ENCODE assay signal across 16 cellular contexts in genomic region chr16:57937861-57938260, GRCh38. TPM values are rescaled to one million over a fixed set of nuclear protein-coding genes. Genes with fewer than 3 reads are reported as not detected.
DNase-seq lines count a peak whose midpoint lies in the region; ATAC-seq and TF ChIP-seq lines count a peak whose summit lies in the region.
"Had no signal": no experiment of that assay in that cellular context is flagged by ENCODE, and none has a peak within 500 bp of the region (broad histone marks: within the 10 kb centered on the region; RNA-seq: fewer than 3 reads in every experiment).

No MANE protein-coding gene starts in this region.

- H3K27me3 ChIP-seq in MG63, result no peaks in the 10 kb centered on the region

- peak; percentile 90 for DNase-seq in MG63
- peak; percentile 22 for DNase-seq in astrocyte of the cerebellum (ENCODE audit: low read depth)
- DNase-seq in fibroblast of peridontal ligament (ENCODE audit: extremely low read depth), result peak; percentile 12
- DNase-seq in NCI-H1436 (lab: John Stamatoyannopoulos, UW), result no peak
- DNase-seq: C1 segment of cervical spinal cord; Calu3; CD4-positive, alpha-beta memory T cell; COR-L47; DND-41; H9 had no signal

- in situ Hi-C loops in astrocyte of the cerebellum (cut with HindIII; ENCODE audit: low sequenced_read_pairs), result no loop called here

- H3K4me3 ChIP-seq in MG63, result no peak overlapping the region
- no peak overlapping the region for H3K4me3 ChIP-seq in astrocyte of the cerebellum (ENCODE audit: low read depth, low read length)
- H3K4me3 ChIP-seq: GM23338 had no signal

- ATAC-seq in HG03460 (IDR thresholded peaks at IDR 0.05; ENCODE audit: unreplicated experiment), result no peak
- no peak for ATAC-seq in GM21423 (IDR thresholded peaks at IDR 0.05; ENCODE audit: unreplicated experiment)
- ATAC-seq: GM23338, HCT116 had no signal

- no peaks in the 10 kb centered on the region for H3K36me3 ChIP-seq in MG63

- TF ChIP-seq CTCF in astrocyte of the cerebellum (IDR thresholded peaks at IDR 0.05; ENCODE audit: low read depth, low read length, missing control alignments), result no peak

- no peaks in the 10 kb centered on the region for H3K9me3 ChIP-seq in MG63

RNA-seq across cellular contexts. Expression of gene CNGB1, which starts 33.1 kb away (rescaled TPM):
- not detected in 2 replicates for total RNA-seq in MG63 (2014; rRNA removed; shearing (Covaris generic); ENCODE audit: low replicate concordance)
- total RNA-seq: A172; A673; CD4-positive, alpha-beta memory T cell; GM23338; H9 had no signal
